In genomic region chr13:66994097-66994496, GRCh38 we compare ENCODE assay signal across 8 cellular contexts.
DNase-seq lines count a peak whose midpoint lies in the region; ATAC-seq and TF ChIP-seq lines count a peak whose summit lies in the region.

No MANE protein-coding gene starts in this region.

- H3K4me3 ChIP-seq in SU-DHL-6 (ENCODE audit: insufficient read depth, low read length, poor library complexity, severe bottlenecking) (peak overlapping the region; percentile 42), fibroblast of pulmonary artery (replicated peaks; ENCODE audit: low read depth, low read length) (peak overlapping the region; percentile 38)

- peak overlapping the region; percentile 98 for H3K4me2 ChIP-seq in SU-DHL-6 (ENCODE audit: low read depth, low read length, poor library complexity, severe bottlenecking)

- H3K27ac ChIP-seq in C4-2B (no peak overlapping the region), SU-DHL-6 (ENCODE audit: low read depth, low read length) (peak overlapping the region; percentile 100)

- H3K9ac ChIP-seq in SU-DHL-6 (ENCODE audit: low read length) = peak overlapping the region; percentile 56

- no peaks in the 10 kb centered on the region for H3K36me3 ChIP-seq in SU-DHL-6 (ENCODE audit: low read length)

- no peaks in the 10 kb centered on the region for H3K27me3 ChIP-seq in SU-DHL-6 (ENCODE audit: low read length)

- no peaks in the 10 kb centered on the region for H3K9me2 ChIP-seq in SU-DHL-6 (replicated peaks; ENCODE audit: insufficient read depth, low read length)

- peak overlapping the region; percentile 83 for H2AFZ ChIP-seq in SU-DHL-6 (ENCODE audit: low read depth, low read length, severe bottlenecking)

- H3K79me2 ChIP-seq in SU-DHL-6 (ENCODE audit: insufficient read depth, low read length) = no peaks in the 10 kb centered on the region

- peaks cover 39% of the 10 kb centered on the region for H3F3A ChIP-seq in SU-DHL-6 (ENCODE audit: insufficient read depth)

- H3K9me3 ChIP-seq in SU-DHL-6 (ENCODE audit: insufficient read depth, low read length) = no peaks in the 10 kb centered on the region

- TF ChIP-seq CTCF in C4-2B (conservative IDR thresholded peaks at IDR 0.05) = peak; percentile 67
- peak; percentile 68 for TF ChIP-seq CTCF in SU-DHL-6 (IDR thresholded peaks at IDR 0.05; ENCODE audit: insufficient read depth, low read length, poor library complexity, severe bottlenecking)
- peak; percentile 77 for TF ChIP-seq CTCF in fibroblast of pulmonary artery (IDR thresholded peaks at IDR 0.05; ENCODE audit: low read length, missing control alignments)

- peak; percentile 72 for ATAC-seq in GM19035 (IDR thresholded peaks at IDR 0.05; ENCODE audit: unreplicated experiment)
- ATAC-seq in HG03175 (IDR thresholded peaks at IDR 0.05; ENCODE audit: unreplicated experiment) = peak; percentile 67

- H4K20me1 ChIP-seq in SU-DHL-6 (ENCODE audit: low read depth, low read length) = no peaks in the 10 kb centered on the region

- DNase-seq in fibroblast of pulmonary artery (ENCODE audit: low read depth) (peak; percentile 79), myocyte (ENCODE audit: low read depth) (peak; percentile 94), OCI-M2 (lab: John Stamatoyannopoulos, UW; ENCODE audit: unreplicated experiment) (no peak), HT-29 (ENCODE audit: low spot score) (no peak)

Comparison
In these comparisons a context has a peak if more than half of its experiments do, and no peak if none do; other contexts are left out.
1. DNase-seq: peak in fibroblast of pulmonary artery (single experiment) and myocyte (single experiment); none in OCI-M2 (single experiment) and HT-29 (single experiment).
2. Peak in every context shown above with its lines, with median percentiles within 50 percentile points of each other: CTCF ChIP-seq.